ENCODE assay signal across 22 cellular contexts in genomic region chr6:131210469-131210868, GRCh38.
"Had no signal": no experiment of that assay in that cellular context is flagged by ENCODE, and none has a peak within 500 bp of the region (broad histone marks: within the 10 kb centered on the region; RNA-seq: fewer than 3 reads in every experiment).

No MANE protein-coding gene starts in this region.

- H3K36me3 Mint-ChIP-seq: brain had no signal

- ATAC-seq: activated CD8-positive, alpha-beta T cell treated with anti-CD3 and anti-CD28 coated beads for 36 hours; activated T-helper 17 cell treated with anti-CD3 and anti-CD28 coated beads, Interleukin-2, amount 50 U/mL, for 72 hours; left ventricle myocardium superior; stimulated activated naive CD8-positive, alpha-beta T cell treated with anti-CD3 and anti-CD28 coated beads, Interleukin-15, Interleukin-2, amounts not matched to agents 100 U/mL and 50 U/mL, for 24 hours had no signal

- H3K27me3 ChIP-seq: dorsolateral prefrontal cortex, tibial nerve had no signal

- H3K27ac Mint-ChIP-seq: activated B cell treated with CpG ODN at 0.5 μM for 24 hours; activated CD8-positive, alpha-beta T cell treated with anti-CD3 and anti-CD28 coated beads for 36 hours; activated T-helper 17 cell treated with anti-CD3 and anti-CD28 coated beads, Interleukin-2, amount 50 U/mL, for 72 hours; brain; endodermal cell; immature natural killer cell had no signal

- H3K4me3 ChIP-seq: dorsolateral prefrontal cortex, tibial nerve had no signal

- H3K27me3 Mint-ChIP-seq: activated B cell treated with CpG ODN at 0.5 μM for 24 hours; activated CD8-positive, alpha-beta T cell treated with anti-CD3 and anti-CD28 coated beads for 36 hours; activated T-helper 17 cell treated with anti-CD3 and anti-CD28 coated beads, Interleukin-2, amount 50 U/mL, for 72 hours; brain had no signal

- H3K9me3 ChIP-seq: tibial nerve had no signal

- DNase-seq: activated B cell treated with CpG ODN at 0.5 μM for 24 hours; activated CD4-positive, alpha-beta T cell treated with anti-CD3 and anti-CD28 coated beads for 4 hours; activated CD8-positive, alpha-beta T cell treated with anti-CD3 and anti-CD28 coated beads for 36 hours; activated naive CD4-positive, alpha-beta T cell; activated T-cell treated with anti-CD3 and anti-CD28 coated beads, Interleukin-2, amount 50 U/mL, for 1 hour; anterior cingulate cortex; caudate nucleus; dorsolateral prefrontal cortex; endodermal cell; immature natural killer cell; kidney glomerular epithelial cell; left ventricle myocardium superior; occipital lobe; posterior cingulate gyrus; retina; stimulated activated CD4-positive, alpha-beta T cell treated with anti-CD3 and anti-CD28 coated beads, Interleukin-12 subunit alpha, Interleukin-12 subunit beta, amount 100 ng/mL, for 4 hours; stimulated activated CD4-positive, alpha-beta T cell treated with anti-CD3 and anti-CD28 coated beads, Interleukin-1b, Interleukin-23, amount 100 ng/mL, for 48 hours; stimulated activated naive CD8-positive, alpha-beta T cell treated with anti-CD3 and anti-CD28 coated beads, Interleukin-15, Interleukin-2, amounts not matched to agents 100 U/mL and 50 U/mL, for 24 hours; T-helper 9 cell had no signal

- H3K9me3 Mint-ChIP-seq: activated B cell treated with CpG ODN at 0.5 μM for 24 hours; activated T-helper 17 cell treated with anti-CD3 and anti-CD28 coated beads, Interleukin-2, amount 50 U/mL, for 72 hours; brain; endodermal cell; immature natural killer cell had no signal

- H3K4me3 Mint-ChIP-seq: activated B cell treated with CpG ODN at 0.5 μM for 24 hours; activated CD8-positive, alpha-beta T cell treated with anti-CD3 and anti-CD28 coated beads for 36 hours; activated T-helper 17 cell treated with anti-CD3 and anti-CD28 coated beads, Interleukin-2, amount 50 U/mL, for 72 hours; brain; endodermal cell; immature natural killer cell had no signal
